In genomic region chr3:40310690-40311089, GRCh38 we compare ENCODE assay signal across 8 cellular contexts. TPM values are rescaled to one million over a fixed set of nuclear protein-coding genes. Genes with fewer than 3 reads are reported as not detected.
DNase-seq lines count a peak whose midpoint lies in the region; ATAC-seq, FAIRE-seq and TF ChIP-seq lines count a peak whose summit lies in the region.

No MANE protein-coding gene starts in this region.

- H4K91ac ChIP-seq in H1 (replicated peaks; ENCODE audit: insufficient read length, low read length): no peak overlapping the region

- H3K27ac Mint-ChIP-seq in neural crest cell (ENCODE audit: unreplicated experiment): peak overlapping the region; percentile 99

- peaks cover 2% of the 10 kb centered on the region for H3K36me3 Mint-ChIP-seq in neural crest cell (ENCODE audit: low read depth)

- intact Hi-C loops in OCI-LY7 (cut with micrococcal nuclease; ENCODE audit: unreplicated experiment): loop anchor here (2.0 to 5.0 kb wide), 2 partner anchors 408 to 903 kb away; partner anchors contain the start of gene RPSA

- peak overlapping the region; percentile 100 for H3K4me3 Mint-ChIP-seq in neural crest cell

- H3K4me1 ChIP-seq in OCI-LY7 (ENCODE audit: insufficient read depth, low read length, poor library complexity, severe bottlenecking) (peaks cover 36% of the 10 kb centered on the region), H1 (replicated peaks in 1 of 4; ENCODE audit: control insufficient read depth in 3 of 4, insufficient read depth in 4 of 4, low read length in 3 of 4) (peaks cover 3 to 5% (median 4%) of the 10 kb centered on the region in 4 experiments; a peak in 4 of 7 replicates)

- H4K20me1 ChIP-seq in OCI-LY7 (ENCODE audit: insufficient read depth, low read length) (peaks cover 5% of the 10 kb centered on the region; the same call in 1 of the 2 replicates), H1 (replicated peaks in 1 of 2; ENCODE audit: control insufficient read depth in 1 of 2, insufficient read depth in 2 of 2, low read length in 2 of 2) (no peaks in the 10 kb centered on the region)

- H3K4me2 ChIP-seq in OCI-LY7 (ENCODE audit: low read length) (peak overlapping the region; percentile 73), H1 (ENCODE audit: insufficient read depth in 1 of 2, low read depth in 2 of 2, low read length in 2 of 2) (peak overlapping the region; percentile 64 to 78)

- H2BK20ac ChIP-seq in H1 (ENCODE audit: low read length): no peak overlapping the region

- no peaks in the 10 kb centered on the region for H3K9me3 Mint-ChIP-seq in neural crest cell

- no peak overlapping the region for H2BK12ac ChIP-seq in H1 (ENCODE audit: low read depth, low read length)

- no peak overlapping the region for H3K23ac ChIP-seq in H1 (ENCODE audit: insufficient read length)

- H3K4me3 ChIP-seq in OCI-LY7 (ENCODE audit: low read depth, low read length, poor library complexity, severe bottlenecking): peak overlapping the region; percentile 76
- peak overlapping the region; percentile 93 to 98 (median 96) for H3K4me3 ChIP-seq in H1 (ENCODE audit: extremely low read depth in 1 of 4, insufficient read depth in 2 of 4, low read depth in 3 of 4, low read length in 4 of 4)

- ATAC-seq in GM18498 (IDR thresholded peaks at IDR 0.05; ENCODE audit: unreplicated experiment) (no peak), GM19328 (IDR thresholded peaks at IDR 0.05; ENCODE audit: unreplicated experiment) (no peak), GM19023 (IDR thresholded peaks at IDR 0.05; ENCODE audit: unreplicated experiment) (no peak), GM18867 (IDR thresholded peaks at IDR 0.05; ENCODE audit: unreplicated experiment) (no peak)

- no peaks in the 10 kb centered on the region for H3K27me3 Mint-ChIP-seq in neural crest cell (ENCODE audit: low read depth)

- H3K36me3 ChIP-seq in OCI-LY7 (ENCODE audit: insufficient read depth, low read length) (peaks cover 42% of the 10 kb centered on the region), H1 (ENCODE audit: control insufficient read depth in 2 of 4, insufficient read depth in 4 of 4, low read length in 3 of 4) (peaks cover 4 to 40% (median 16%) of the 10 kb centered on the region in 4 experiments; a peak in 5 of 8 replicates)

- H3K4ac ChIP-seq in H1 (replicated peaks; ENCODE audit: insufficient read length, low read depth, low read length): no peak overlapping the region

- no peak overlapping the region for H2AK5ac ChIP-seq in H1 (ENCODE audit: low read depth, low read length)

- H3K56ac ChIP-seq in H1 (replicated peaks; ENCODE audit: insufficient read length, low read depth, low read length): no peak overlapping the region

- TSS peak; percentile 78 for BruUV-seq in OCI-LY7 (replicated peaks; lab: Mats Ljungman, UMichigan)

- TF ChIP-seq CTCF in OCI-LY7 (conservative IDR thresholded peaks at IDR 0.05; ENCODE audit: low read length): no peak
- TF ChIP-seq CTCF in H1 (IDR thresholded peaks at IDR 0.05; ENCODE audit: control extremely low read depth in 1 of 3, insufficient read depth in 1 of 3, low read depth in 1 of 3, low read length in 3 of 3): no peak
- no peak for TF ChIP-seq CTCF in neural crest cell (conservative IDR thresholded peaks at IDR 0.05)

- H3K79me2 ChIP-seq in OCI-LY7 (ENCODE audit: insufficient read depth, low read depth, low read length) (peaks cover 29% of the 10 kb centered on the region), H1 (ENCODE audit: control insufficient read depth in 1 of 2, insufficient read depth in 2 of 2, low read length in 2 of 2) (peaks cover 0 to 17% of the 10 kb centered on the region in 2 experiments; a peak in 3 of 4 replicates)

- H3K18ac ChIP-seq in H1 (ENCODE audit: extremely low read depth, low read length): no peak overlapping the region

- H3K9me3 ChIP-seq in OCI-LY7 (ENCODE audit: low read length) (no peaks in the 10 kb centered on the region), H1 (ENCODE audit: insufficient read depth in 2 of 2, low read depth in 1 of 2, low read length in 1 of 2) (no peaks in the 10 kb centered on the region)

- peak overlapping the region; percentile 32 for H4K5ac ChIP-seq in H1 (ENCODE audit: insufficient read length, low read depth, low read length)

- no peak overlapping the region for H2BK5ac ChIP-seq in H1 (ENCODE audit: low read depth, low read length)

- H2AFZ ChIP-seq in OCI-LY7 (ENCODE audit: low read length) (peak overlapping the region; percentile 47; the same call in 1 of the 2 replicates), H1 (ENCODE audit: low read length) (no peak overlapping the region)

- TF ChIP-seq POLR2A in H1 (IDR thresholded peaks at IDR 0.05; ENCODE audit: control extremely low read depth in 1 of 2, low read depth in 2 of 2, low read length in 2 of 2): no peak

- H2BK120ac ChIP-seq in H1 (replicated peaks; ENCODE audit: low read depth, low read length): no peak overlapping the region

- POLR2A ChIA-PET in OCI-LY7 (lab: Charles Lee): interaction anchor here (0.7 to 2.0 kb wide), 3 partner anchors 10 to 1919 kb away, joined by 3 to 6 read pairs (median 4); no protein-coding TSS in a partner anchor
- POLR2A ChIA-PET in H1 (lab: Charles Lee; ENCODE audit: partially characterized antibody): interaction anchor here (0.7 to 2.2 kb wide), 12 partner anchors 11 to 897 kb away, joined by 3 to 7 read pairs (median 4); partner anchors contain the start of gene RPL14

- WGBS in H1 (ENCODE audit: extremely low coverage in 1 of 2, insufficient coverage in 1 of 2, insufficient read length in 1 of 2, insufficient replicate concordance in 2 of 2, low coverage in 1 of 2, low lambda C conversion rate in 2 of 2, missing lambda C conversion rate in 1 of 2), 2 experiments: 26% methylated on average over 6 of the region's 6 CpGs; no CpG with 5 or more reads in 1 of the 2 experiments

- peaks cover 25% of the 10 kb centered on the region for H3K4me1 Mint-ChIP-seq in neural crest cell

- no peaks in the 10 kb centered on the region for H3K9me2 ChIP-seq in OCI-LY7 (ENCODE audit: insufficient read depth, low read length)

- peak; percentile 53 for DNase-seq in EH (ENCODE audit: low read depth)
- DNase-seq in OCI-LY7 (ENCODE audit: low spot score): no peak
- DNase-seq in H1 (ENCODE audit: low read depth in 1 of 2, low spot score in 2 of 2): no peak
- no peak for DNase-seq in neural crest cell (ENCODE audit: low read depth, low spot score)

- no peaks in the 10 kb centered on the region for H3K27me3 ChIP-seq in H1 (replicated peaks in 1 of 4; ENCODE audit: control insufficient read depth in 3 of 4, extremely low read depth in 1 of 4, insufficient read depth in 3 of 4, low read length in 3 of 4)

- no peak overlapping the region for H2BK15ac ChIP-seq in H1 (ENCODE audit: low read length)

- peak overlapping the region in 2 of 4 experiments; percentile 39 to 94; a peak in 3 of 7 replicates for H3K9ac ChIP-seq in H1 (replicated peaks in 1 of 4; ENCODE audit: extremely low read depth in 1 of 4, low read depth in 3 of 4, low read length in 3 of 4)

- H3K27ac ChIP-seq in OCI-LY7 (ENCODE audit: low read depth, low read length, poor library complexity, severe bottlenecking) (no peak overlapping the region), H1 (ENCODE audit: low read depth, low read length) (no peak overlapping the region)

- no peaks in the 10 kb centered on the region for H3K79me1 ChIP-seq in H1 (ENCODE audit: low read depth, low read length)

- no peak for FAIRE-seq in H1 (lab: Jason Lieb, UNC)

- H3K14ac ChIP-seq in H1 (ENCODE audit: insufficient read length): no peak overlapping the region

- no peak for TF ChIP-seq EP300 in H1 (IDR thresholded peaks at IDR 0.05; ENCODE audit: borderline replicate concordance in 1 of 2, low read depth in 2 of 2, low read length in 2 of 2)

- no peak for TF ChIP-seq RAD21 in H1 (IDR thresholded peaks at IDR 0.05 in 1 of 2, conservative IDR thresholded peaks at IDR 0.05 in 1 of 2; ENCODE audit: low read depth in 2 of 2, low read length in 2 of 2)

- no peak overlapping the region for H4K8ac ChIP-seq in H1 (ENCODE audit: extremely low read depth, insufficient read depth, low read length)

- CTCF ChIA-PET in OCI-LY7 (lab: Charles Lee; ENCODE audit: unreplicated experiment): no interaction called here
- CTCF ChIA-PET in H1 (lab: Charles Lee; ENCODE audit: partially characterized antibody): interaction anchor here (0.6 to 16.5 kb wide), 4 partner anchors 10 to 341 kb away, joined by 3 to 290 read pairs (median 4); no protein-coding TSS in a partner anchor

- no peaks in the 10 kb centered on the region for H3K23me2 ChIP-seq in H1 (ENCODE audit: low read depth, low read length)

RNA-seq across cellular contexts. Expression of gene EIF1B, which starts 1.2 kb away (rescaled TPM):
- total RNA-seq in OCI-LY7 (2014; rRNA removed; shearing (Covaris generic)): 14.0 and 14.5 TPM in 2 replicates
- total RNA-seq in OCI-LY7 (2022) (65.0 and 71.0 TPM in 2 replicates), neural crest cell (85.6 and 91.3 TPM in 2 replicates)
- 111 and 115 TPM in 2 replicates for total RNA-seq in H1 (2021; fragmentation: NEBNext Ultra II Directional; extraction: Animal tissue kit (Norgen Biotek cat#: 25700))
- polyA plus RNA-seq in H1 (2011; rRNA removed): 42.4 and 42.5 TPM in 2 replicates
- polyA plus RNA-seq in H1 (2011; cell fraction: cytosol; rRNA removed): 34.9 TPM
- polyA plus RNA-seq in H1 (2011; cell fraction: nucleus; rRNA removed): 32.6 TPM
- 89.6 to 114 TPM (median 91.8 TPM) in 4 replicates for polyA plus RNA-seq in H1 (2012, experiment 1 of 2)
- 124 TPM for polyA plus RNA-seq in H1 (2012, experiment 2 of 2)
- 114 TPM for polyA plus RNA-seq in H1 (2013, experiment 1 of 2)
- 109 TPM for polyA plus RNA-seq in H1 (2013, experiment 2 of 2)
- polyA minus RNA-seq in H1 (2011; rRNA and poly(A)+ RNA removed): 6.8 and 7.0 TPM in 2 replicates
- polyA minus RNA-seq in H1 (2011; cell fraction: cytosol; rRNA and poly(A)+ RNA removed): 25.8 TPM
- polyA minus RNA-seq in H1 (2011; cell fraction: nucleus; rRNA and poly(A)+ RNA removed): 28.0 TPM
